10 cellular contexts compared by ENCODE assay signal in the genomic region with DNA sequence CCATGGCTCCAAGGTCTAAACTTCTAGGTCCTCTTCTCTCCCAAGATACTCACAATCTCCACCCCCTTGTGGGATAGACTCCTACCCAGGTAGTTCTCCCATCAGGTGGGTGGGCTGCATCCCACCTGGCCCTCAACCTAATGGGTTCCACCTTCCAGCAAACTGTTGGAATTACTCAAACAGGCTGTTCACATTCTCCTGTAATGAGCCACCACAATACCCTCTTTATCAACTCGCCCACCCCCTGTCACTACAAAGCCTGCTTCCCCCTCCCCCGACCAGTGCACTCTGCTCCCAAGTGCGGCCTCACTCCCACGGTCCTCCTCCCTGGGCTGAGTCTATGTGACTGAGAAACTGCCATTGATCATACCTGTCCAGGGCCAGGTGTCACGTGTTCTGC. TPM values are rescaled to one million over a fixed set of nuclear protein-coding genes. Genes with fewer than 3 reads are reported as not detected.
"Had no signal": no experiment of that assay in that cellular context is flagged by ENCODE, and none has a peak within 500 bp of the region (broad histone marks: within the 10 kb centered on the region; RNA-seq: fewer than 3 reads in every experiment).

No MANE protein-coding gene starts in this region.

- H3K9me3 Mint-ChIP-seq: GM23338, H9, HFFc6 had no signal

- H3K4me1 ChIP-seq: HAP-1 had no signal

- H3K4me3 Mint-ChIP-seq: GM23338, H9, HFFc6 had no signal

- H3K27ac Mint-ChIP-seq: GM23338, H9, HFFc6 had no signal

- ATAC-seq: GM23338, HCT116 had no signal

- H3K9me3 ChIP-seq: HAP-1 had no signal

- H3K4me3 ChIP-seq: GM23248, GM23338, HAP-1 had no signal

- H3K27ac ChIP-seq: GM23248 had no signal

- H3K4me1 Mint-ChIP-seq: GM23338, H9 had no signal

- DNase-seq: GM23248, GOT3, H7, H9, HFFc6 had no signal

- H3K36me3 ChIP-seq: HAP-1 had no signal

RNA-seq across cellular contexts. Expression of a gene that starts 10.4 kb away (rescaled TPM):
- total RNA-seq: GM23248, GM23338, H1, H4, H7, H9, HFFc6 had no signal
